30 cellular contexts compared by ENCODE assay signal in the genomic region with DNA sequence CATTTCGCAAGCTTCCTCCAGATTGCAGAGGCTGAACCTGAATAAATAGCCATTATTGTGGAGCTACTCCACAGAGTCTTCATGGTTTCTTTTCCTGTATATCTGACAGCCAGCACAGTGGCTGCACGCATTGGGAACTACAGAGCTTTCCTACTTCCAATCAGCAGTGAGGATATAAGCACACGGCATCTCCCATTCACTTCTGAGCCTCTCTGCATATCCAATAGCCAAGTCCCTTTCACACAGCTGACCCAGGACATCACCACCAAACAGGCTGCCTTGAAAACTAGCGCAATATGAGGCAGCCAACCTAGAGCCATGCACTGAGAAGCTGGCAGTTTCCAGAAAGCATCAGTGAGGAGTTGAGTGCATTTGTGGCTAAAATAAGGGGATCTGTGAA. TPM values are rescaled to one million over a fixed set of nuclear protein-coding genes. Genes with fewer than 3 reads are reported as not detected.
"Had no signal": no experiment of that assay in that cellular context is flagged by ENCODE, and none has a peak within 500 bp of the region (broad histone marks: within the 10 kb centered on the region; RNA-seq: fewer than 3 reads in every experiment).

No MANE protein-coding gene starts in this region.

- FAIRE-seq: bronchial epithelial cell had no signal

- H3K4me3 ChIP-seq: ascending aorta, body of pancreas, SJCRH30 had no signal

- DNase-seq: activated CD4-positive, alpha-beta T cell treated with anti-CD3 and anti-CD28 coated beads for 48 hours; activated CD4-positive, alpha-beta T cell treated with anti-CD3 and anti-CD28 coated beads, Interleukin-2, amount 50 U/mL, for 4 hours; activated CD4-positive, CD25-positive, alpha-beta regulatory T cell treated with anti-CD3 and anti-CD28 coated beads, Interleukin-2, amount 50 U/mL, for 72 hours; activated CD8-positive, alpha-beta memory T cell treated with anti-CD3 and anti-CD28 coated beads, Interleukin-2, amount 50 U/mL, for 48 hours; activated CD8-positive, alpha-beta T cell treated with anti-CD3 and anti-CD28 coated beads, Interleukin-2, amount 10 ng/mL, durations not matched to agents 7 days and 5 days; activated naive CD4-positive, alpha-beta T cell treated with anti-CD3 and anti-CD28 coated beads, Interleukin-2, amount 50 U/mL, for 16 hours; activated naive CD8-positive, alpha-beta T cell treated with anti-CD3 and anti-CD28 coated beads, Interleukin-2, amount 10 ng/mL, durations not matched to agents 7 days and 5 days; activated T-cell treated with anti-CD3 and anti-CD28 coated beads, Interleukin-2, amount 50 U/mL, for 1 hour; body of pancreas; MM.1S; NCI-H1105; NCI-H1436; NCI-H1694 treated with DMSO at 0.1 percent for 48 hours; NCI-H2029 treated with DMSO at 0.1 percent for 48 hours; NCI-H345; NCI-H510A; NCI-H526 treated with DMSO at 0.1 percent for 48 hours; NCI-H82; NK-92 treated with Interleukin-12 subunit alpha and Interleukin-12 subunit beta, amount 100 ng/mL, for 24 hours; OCI-M1; RPMI8226; SJCRH30; T-helper 17 cell; T-helper 9 cell had no signal

- ATAC-seq: activated CD8-positive, alpha-beta T cell treated with anti-CD3 and anti-CD28 coated beads, Interleukin-2, amount 10 ng/mL, durations not matched to agents 7 days and 5 days; body of pancreas; Panc1; Right ventricle myocardium inferior; SK-N-SH treated with all-trans-retinoic acid at 6 μM for 48 hours; T-helper 17 cell; WTC11 had no signal

- H3K9me3 ChIP-seq: ascending aorta, body of pancreas, SJCRH30 had no signal

- H3K4me1 ChIP-seq: ascending aorta, body of pancreas, SJCRH30 had no signal

- H3K27ac ChIP-seq: ascending aorta, body of pancreas, SJCRH30 had no signal

- H3K27me3 ChIP-seq: ascending aorta, body of pancreas, SJCRH30 had no signal

- H3K36me3 ChIP-seq: ascending aorta, SJCRH30 had no signal

RNA-seq across cellular contexts. Expression of a gene that starts 11.6 kb away (rescaled TPM):
- total RNA-seq: activated CD8-positive, alpha-beta T cell treated with anti-CD3 and anti-CD28 coated beads, Interleukin-2, amount 10 ng/mL, durations not matched to agents 7 days and 5 days; activated naive CD8-positive, alpha-beta T cell treated with anti-CD3 and anti-CD28 coated beads, Interleukin-2, amount 10 ng/mL, durations not matched to agents 7 days and 5 days; ascending aorta; body of pancreas; bronchial epithelial cell; Right ventricle myocardium inferior had no signal
